Comparison of ENCODE assay signal across 30 cellular contexts in the genomic region with DNA sequence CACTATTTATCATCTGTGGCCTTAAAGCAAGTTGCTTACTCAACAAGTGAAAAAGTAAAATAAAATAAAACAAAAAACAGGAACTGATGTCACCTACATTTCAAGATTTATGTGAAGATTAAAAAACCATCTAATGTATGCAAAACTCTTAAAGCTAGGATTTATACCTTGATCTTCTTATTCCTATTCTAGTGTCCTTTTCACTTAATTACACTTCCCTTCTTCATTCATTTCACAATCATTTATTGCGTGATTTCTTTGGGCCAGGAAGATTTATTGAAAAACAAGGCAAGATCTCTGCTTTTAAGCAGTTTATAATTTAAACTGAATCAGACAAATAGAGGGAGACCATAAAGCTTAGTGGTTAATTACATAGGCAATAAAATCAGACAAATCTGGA. TPM values are rescaled to one million over a fixed set of nuclear protein-coding genes. Genes with fewer than 3 reads are reported as not detected.
"Had no signal": no experiment of that assay in that cellular context is flagged by ENCODE, and none has a peak within 500 bp of the region (broad histone marks: within the 10 kb centered on the region; RNA-seq: fewer than 3 reads in every experiment).

No MANE protein-coding gene starts in this region.

- H3K27ac ChIP-seq: cardiac muscle cell, VCaP had no signal

- FAIRE-seq: bronchial epithelial cell, TTC549 had no signal

- H3K36me3 ChIP-seq: ascending aorta, cardiac muscle cell had no signal

- H3K9me3 ChIP-seq: ascending aorta had no signal

- H3K4me3 ChIP-seq: cardiac muscle cell had no signal

- H3K27me3 ChIP-seq: ascending aorta had no signal

- DNase-seq: activated B cell treated with CpG ODN at 0.5 μM for 24 hours; activated CD4-positive, alpha-beta memory T cell treated with anti-CD3 and anti-CD28 coated beads for 36 hours; activated CD4-positive, alpha-beta T cell treated with anti-CD3 and anti-CD28 coated beads for 4 hours; activated CD4-positive, alpha-beta T cell treated with anti-CD3 and anti-CD28 coated beads, Interleukin-2, amount 10 ng/mL, durations not matched to agents 24 days and 14 days; activated CD4-positive, alpha-beta T cell treated with anti-CD3 and anti-CD28 coated beads, Interleukin-2, amount 50 U/mL, for 1 hour; activated CD4-positive, alpha-beta T cell treated with anti-CD3 and anti-CD28 coated beads, Interleukin-2, amount 50 U/mL, for 4 hours; activated CD4-positive, CD25-positive, alpha-beta regulatory T cell treated with anti-CD3 and anti-CD28 coated beads, Interleukin-2, amount 50 U/mL, for 72 hours; activated CD8-positive, alpha-beta memory T cell treated with anti-CD3 and anti-CD28 coated beads, Interleukin-2, amount 50 U/mL, for 4 hours; activated CD8-positive, alpha-beta T cell treated with anti-CD3 and anti-CD28 coated beads for 36 hours; activated effector memory CD4-positive, alpha-beta T cell treated with Interleukin-2 at 50 U/mL for 16 hours; activated gamma-delta T cell; activated naive CD4-positive, alpha-beta T cell treated with anti-CD3 and anti-CD28 coated beads, Interleukin-2, amount 10 ng/mL, durations not matched to agents 7 days and 5 days; activated naive CD4-positive, alpha-beta T cell treated with Interleukin-2 at 50 U/mL for 16 hours; activated naive CD8-positive, alpha-beta T cell treated with anti-CD3 and anti-CD28 coated beads, Interleukin-2, amount 10 ng/mL, durations not matched to agents 7 days and 5 days; activated naive CD8-positive, alpha-beta T cell treated with anti-CD3 and anti-CD28 coated beads, Interleukin-2, amount 50 U/mL, for 24 hours; activated T-cell treated with anti-CD3 and anti-CD28 coated beads for 4 hours; activated T-cell treated with anti-CD3 and anti-CD28 coated beads, Interleukin-2, amount 50 U/mL, for 24 hours; activated T-cell treated with anti-CD3 and anti-CD28 coated beads, Interleukin-2, amount 50 U/mL, for 48 hours; amygdala; anterior cingulate cortex; caudate nucleus; cerebellar nuclear complex; T-helper 2 cell; T-helper 9 cell had no signal

RNA-seq across cellular contexts. Expression of a gene that starts 18.6 kb away (rescaled TPM):
- total RNA-seq: activated CD4-positive, alpha-beta memory T cell treated with anti-CD3 and anti-CD28 coated beads for 36 hours; activated CD8-positive, alpha-beta memory T cell treated with anti-CD3 and anti-CD28 coated beads for 36 hours; activated CD8-positive, alpha-beta T cell treated with anti-CD3 and anti-CD28 coated beads for 36 hours had no signal
